ENCODE assay signal across 18 cellular contexts in genomic region chr5:68189171-68189570, GRCh38. TPM values are rescaled to one million over a fixed set of nuclear protein-coding genes. Genes with fewer than 3 reads are reported as not detected.
DNase-seq lines count a peak whose midpoint lies in the region; TF ChIP-seq lines count a peak whose summit lies in the region.
"Had no signal": no experiment of that assay in that cellular context is flagged by ENCODE, and none has a peak within 500 bp of the region (broad histone marks: within the 10 kb centered on the region; RNA-seq: fewer than 3 reads in every experiment).

No MANE protein-coding gene starts in this region.

- H3K27ac Mint-ChIP-seq in activated CD4-positive, alpha-beta memory T cell treated with anti-CD3 and anti-CD28 coated beads for 36 hours = no peak overlapping the region
- H3K27ac Mint-ChIP-seq in activated CD4-positive, alpha-beta memory T cell treated with anti-CD3 and anti-CD28 coated beads, Interleukin-2, amount 10 ng/mL, durations not matched to agents 7 days and 5 days = no peak overlapping the region
- H3K27ac Mint-ChIP-seq in progenitor cell of endocrine pancreas = peak overlapping the region; percentile 39
- H3K27ac Mint-ChIP-seq in chondrocyte (ENCODE audit: unreplicated experiment) = no peak overlapping the region
- H3K27ac Mint-ChIP-seq: CD4-positive, alpha-beta T cell; HFFc6 had no signal

- CTCF ChIA-PET in activated CD4-positive, alpha-beta memory T cell treated with anti-CD3 and anti-CD28 coated beads for 36 hours (lab: Charles Lee) = no interaction called here
- CTCF ChIA-PET in activated CD4-positive, alpha-beta memory T cell treated with anti-CD3 and anti-CD28 coated beads, Interleukin-2, amount 10 ng/mL, durations not matched to agents 7 days and 5 days (lab: Charles Lee) = no interaction called here
- CTCF ChIA-PET in GM10248 (lab: Yijun Ruan, JAX) = interaction anchor here (1.4 kb wide), 1 partner anchor 15 kb away, joined by 3 read pairs; no protein-coding TSS in a partner anchor

- H3K36me3 Mint-ChIP-seq in activated CD4-positive, alpha-beta memory T cell treated with anti-CD3 and anti-CD28 coated beads for 36 hours = no peaks in the 10 kb centered on the region
- no peaks in the 10 kb centered on the region for H3K36me3 Mint-ChIP-seq in activated CD4-positive, alpha-beta memory T cell treated with anti-CD3 and anti-CD28 coated beads, Interleukin-2, amount 10 ng/mL, durations not matched to agents 7 days and 5 days (ENCODE audit: low read depth)
- H3K36me3 Mint-ChIP-seq in progenitor cell of endocrine pancreas (ENCODE audit: insufficient read depth) (no peaks in the 10 kb centered on the region), chondrocyte (ENCODE audit: low read depth) (no peaks in the 10 kb centered on the region)

- no peaks in the 10 kb centered on the region for H3K9me3 Mint-ChIP-seq in activated CD4-positive, alpha-beta memory T cell treated with anti-CD3 and anti-CD28 coated beads for 36 hours
- no peaks in the 10 kb centered on the region for H3K9me3 Mint-ChIP-seq in activated CD4-positive, alpha-beta memory T cell treated with anti-CD3 and anti-CD28 coated beads, Interleukin-2, amount 10 ng/mL, durations not matched to agents 7 days and 5 days
- H3K9me3 Mint-ChIP-seq in progenitor cell of endocrine pancreas (ENCODE audit: low read depth) (no peaks in the 10 kb centered on the region), chondrocyte (ENCODE audit: low read depth) (no peaks in the 10 kb centered on the region)
- H3K9me3 Mint-ChIP-seq: CD4-positive, alpha-beta T cell; HFFc6 had no signal

- no peak overlapping the region for H3K4me3 Mint-ChIP-seq in activated CD4-positive, alpha-beta memory T cell treated with anti-CD3 and anti-CD28 coated beads for 36 hours
- H3K4me3 Mint-ChIP-seq in activated CD4-positive, alpha-beta memory T cell treated with anti-CD3 and anti-CD28 coated beads, Interleukin-2, amount 10 ng/mL, durations not matched to agents 7 days and 5 days = no peak overlapping the region
- H3K4me3 Mint-ChIP-seq in progenitor cell of endocrine pancreas (ENCODE audit: low read depth) (no peak overlapping the region), chondrocyte (ENCODE audit: unreplicated experiment) (no peak overlapping the region)
- H3K4me3 Mint-ChIP-seq: CD4-positive, alpha-beta T cell; HFFc6 had no signal

- POLR2A ChIA-PET in activated CD4-positive, alpha-beta memory T cell treated with anti-CD3 and anti-CD28 coated beads for 36 hours (lab: Charles Lee) = no interaction called here
- POLR2A ChIA-PET in activated CD4-positive, alpha-beta memory T cell treated with anti-CD3 and anti-CD28 coated beads, Interleukin-2, amount 10 ng/mL, durations not matched to agents 7 days and 5 days (lab: Charles Lee) = interaction anchor here (1.2 kb wide), 1 partner anchor 27 kb away, joined by 3 read pairs; the partner anchor contains the start of gene PIK3R1
- POLR2A ChIA-PET in GM10248 (lab: Yijun Ruan, JAX) = no interaction called here

- H3K27ac ChIP-seq in cingulate gyrus (ENCODE audit: low read depth, low read length) = peak overlapping the region; percentile 80
- H3K27ac ChIP-seq: A549 had no signal

- DNase-seq in activated CD4-positive, alpha-beta memory T cell treated with anti-CD3 and anti-CD28 coated beads for 36 hours = peak; percentile 21
- DNase-seq in activated CD4-positive, alpha-beta memory T cell treated with anti-CD3 and anti-CD28 coated beads, Interleukin-2, amount 10 ng/mL, durations not matched to agents 7 days and 5 days = no peak
- DNase-seq in NCI-H69 (lab: John Stamatoyannopoulos, UW) = peak; percentile 90
- DNase-seq in progenitor cell of endocrine pancreas (ENCODE audit: low spot score, unreplicated experiment) = no peak
- no peak for DNase-seq in chondrocyte (ENCODE audit: low spot score)
- no peak for DNase-seq in hepatic stellate cell (ENCODE audit: low spot score)
- DNase-seq in GM10248 (ENCODE audit: extremely low spot score) = no peak
- DNase-seq: Caco-2; CD4-positive, alpha-beta T cell; GF-D8; HFFc6; KBM-7; MV-4-11; NCI-H524 treated with DMSO at 0.1 percent for 48 hours; NK-92 treated with Interleukin-12 subunit alpha and Interleukin-12 subunit beta, amount 100 ng/mL, for 24 hours; OCI-M1 had no signal

- TF ChIP-seq CTCF in progenitor cell of endocrine pancreas (IDR thresholded peaks at IDR 0.05; ENCODE audit: unreplicated experiment) (no peak), chondrocyte (IDR thresholded peaks at IDR 0.05) (no peak), GM10248 (IDR thresholded peaks at IDR 0.05; ENCODE audit: control extremely low read depth, extremely low read depth, low read depth, missing control alignments) (no peak)

- no peaks in the 10 kb centered on the region for H3K27me3 Mint-ChIP-seq in activated CD4-positive, alpha-beta memory T cell treated with anti-CD3 and anti-CD28 coated beads for 36 hours
- H3K27me3 Mint-ChIP-seq in activated CD4-positive, alpha-beta memory T cell treated with anti-CD3 and anti-CD28 coated beads, Interleukin-2, amount 10 ng/mL, durations not matched to agents 7 days and 5 days = no peaks in the 10 kb centered on the region
- no peaks in the 10 kb centered on the region for H3K27me3 Mint-ChIP-seq in progenitor cell of endocrine pancreas
- no peaks in the 10 kb centered on the region for H3K27me3 Mint-ChIP-seq in chondrocyte (ENCODE audit: low read depth)
- H3K27me3 Mint-ChIP-seq: CD4-positive, alpha-beta T cell had no signal

- intact Hi-C loops in activated CD4-positive, alpha-beta memory T cell treated with anti-CD3 and anti-CD28 coated beads for 36 hours (cut with micrococcal nuclease) = no loop called here

- H3K4me1 Mint-ChIP-seq in activated CD4-positive, alpha-beta memory T cell treated with anti-CD3 and anti-CD28 coated beads for 36 hours (ENCODE audit: low read depth) = peaks cover 4% of the 10 kb centered on the region
- H3K4me1 Mint-ChIP-seq in activated CD4-positive, alpha-beta memory T cell treated with anti-CD3 and anti-CD28 coated beads, Interleukin-2, amount 10 ng/mL, durations not matched to agents 7 days and 5 days = peaks cover under 1% of the 10 kb centered on the region
- H3K4me1 Mint-ChIP-seq in progenitor cell of endocrine pancreas (ENCODE audit: low read depth) = peaks cover 43% of the 10 kb centered on the region
- peaks cover 23% of the 10 kb centered on the region for H3K4me1 Mint-ChIP-seq in chondrocyte (ENCODE audit: low read depth)

RNA-seq across cellular contexts. Expression of gene PIK3R1, which starts 26.4 kb away (rescaled TPM):
- 10 to 100 TPM; 35.3 to 40.9 TPM for total RNA-seq in activated CD4-positive, alpha-beta memory T cell treated with anti-CD3 and anti-CD28 coated beads for 36 hours
- total RNA-seq in activated CD4-positive, alpha-beta memory T cell treated with anti-CD3 and anti-CD28 coated beads, Interleukin-2, amount 10 ng/mL, durations not matched to agents 7 days and 5 days = 10 to 100 TPM; 83.1 to 86.4 TPM
- total RNA-seq in progenitor cell of endocrine pancreas = 76.2 and 89.7 TPM in 2 replicates
- 56.2 to 63.1 TPM (median 60.7 TPM) in 3 replicates for total RNA-seq in chondrocyte

Comparison
In these comparisons a context has a peak if more than half of its experiments do, and no peak if none do; other contexts are left out.
1. DNase-seq: peak in activated CD4-positive, alpha-beta memory T cell treated with anti-CD3 and anti-CD28 coated beads for 36 hours (single experiment) and NCI-H69 (single experiment); none in activated CD4-positive, alpha-beta memory T cell treated with anti-CD3 and anti-CD28 coated beads, Interleukin-2, amount 10 ng/mL, durations not matched to agents 7 days and 5 days (single experiment), progenitor cell of endocrine pancreas (single experiment), chondrocyte (single experiment), hepatic stellate cell (single experiment) and GM10248 (single experiment).